ENCODE assay signal across 8 cellular contexts in the genomic region with DNA sequence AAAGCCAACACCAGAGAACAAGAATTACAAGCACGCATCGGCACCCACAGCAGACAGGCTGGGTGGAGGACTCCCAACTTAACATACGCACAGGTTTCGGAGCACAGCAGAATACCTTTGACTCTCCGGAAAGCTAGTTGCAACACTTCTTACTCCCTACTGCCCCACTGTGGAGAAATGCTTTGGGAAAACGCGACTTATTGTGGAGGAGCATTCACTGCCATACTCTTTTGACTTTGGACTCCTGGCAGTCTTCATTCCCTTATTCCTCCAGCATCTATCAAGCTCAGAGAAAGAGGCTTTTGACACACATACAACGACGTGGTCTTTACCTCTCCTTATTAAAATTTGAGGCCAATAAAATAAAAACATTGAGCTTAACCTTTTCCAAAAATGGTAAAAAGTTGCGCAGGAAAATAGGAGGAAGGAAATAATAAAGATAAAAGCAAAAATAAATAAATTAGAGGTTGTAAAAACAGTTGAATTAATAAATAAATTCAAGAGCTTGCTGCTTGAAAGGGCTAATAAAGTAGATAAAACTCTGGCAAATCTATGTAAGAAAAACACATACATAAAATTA. TPM values are rescaled to one million over a fixed set of nuclear protein-coding genes. Genes with fewer than 3 reads are reported as not detected.
DNase-seq lines count a peak whose midpoint lies in the region; ATAC-seq lines count a peak whose summit lies in the region.

No MANE protein-coding gene starts in this region.

- no peak overlapping the region for H2AK5ac ChIP-seq in trophoblast cell (ENCODE audit: low read length)

- no peak overlapping the region for H4K91ac ChIP-seq in trophoblast cell (ENCODE audit: low read depth, low read length)

- peaks cover 9% of the 10 kb centered on the region for H3K4me1 Mint-ChIP-seq in activated T-cell treated with anti-CD3 and anti-CD28 coated beads, Interleukin-2, amount 50 U/mL, for 72 hours (ENCODE audit: low read depth)

- no peak overlapping the region for H2BK120ac ChIP-seq in trophoblast cell (ENCODE audit: insufficient read depth, low read length, poor library complexity)

- no peaks in the 10 kb centered on the region for H3K9me3 Mint-ChIP-seq in activated T-cell treated with anti-CD3 and anti-CD28 coated beads, Interleukin-2, amount 50 U/mL, for 72 hours

- H3K18ac ChIP-seq in trophoblast cell (ENCODE audit: low read length): no peak overlapping the region

- H3K36me3 ChIP-seq in trophoblast cell (ENCODE audit: control insufficient read depth in 1 of 2, insufficient read depth in 2 of 2, low read length in 2 of 2): no peaks in the 10 kb centered on the region

- H3K27ac ChIP-seq in trophoblast cell (ENCODE audit: low read depth, low read length): no peak overlapping the region

- no peaks in the 10 kb centered on the region for H3K4me1 ChIP-seq in trophoblast cell (ENCODE audit: control insufficient read depth in 1 of 2, insufficient read depth in 2 of 2, low read length in 2 of 2)

- peak overlapping the region; percentile 34 to 39 for H3K4me3 Mint-ChIP-seq in activated T-cell treated with anti-CD3 and anti-CD28 coated beads, Interleukin-2, amount 50 U/mL, for 72 hours

- H2BK12ac ChIP-seq in trophoblast cell (ENCODE audit: low read length): no peak overlapping the region

- H3K14ac ChIP-seq in trophoblast cell (ENCODE audit: low read length): no peak overlapping the region

- no peak overlapping the region for H3K23ac ChIP-seq in trophoblast cell (ENCODE audit: low read length)

- no peak overlapping the region for H3K27ac Mint-ChIP-seq in activated T-cell treated with anti-CD3 and anti-CD28 coated beads, Interleukin-2, amount 50 U/mL, for 72 hours

- H4K8ac ChIP-seq in trophoblast cell (ENCODE audit: low read depth, low read length): no peak overlapping the region

- no peak overlapping the region for H4K12ac ChIP-seq in trophoblast cell (ENCODE audit: low read depth, low read length)

- peaks cover 36% of the 10 kb centered on the region for H3K27me3 Mint-ChIP-seq in activated T-cell treated with anti-CD3 and anti-CD28 coated beads, Interleukin-2, amount 50 U/mL, for 72 hours (ENCODE audit: low read depth)

- H2BK5ac ChIP-seq in trophoblast cell (ENCODE audit: low read depth, low read length, poor library complexity): no peak overlapping the region

- ATAC-seq in activated T-cell treated with anti-CD3 and anti-CD28 coated beads, Interleukin-2, amount 50 U/mL, for 72 hours (replicated peaks in 1 of 2): peak; percentile 21 to 67
- no peak for ATAC-seq in GM21717 (IDR thresholded peaks at IDR 0.05; ENCODE audit: unreplicated experiment)

- no peaks in the 10 kb centered on the region for H3K9me3 ChIP-seq in trophoblast cell (ENCODE audit: insufficient read depth, low read depth, low read length)

- DNase-seq in NCI-H2081 (lab: John Stamatoyannopoulos, UW) (peak; percentile 3), NCI-H2081 treated with DMSO at 0.1 percent for 48 hours (lab: John Stamatoyannopoulos, UW) (no peak), LHCN-M2 (ENCODE audit: low read depth) (peak; percentile 4), germinal center (ENCODE audit: low spot score) (peak; percentile 2), trophoblast cell (peak; percentile 61 to 85), NCI-H1436 treated with DMSO at 0.1 percent for 48 hours (lab: John Stamatoyannopoulos, UW) (no peak)
- peak; percentile 14 to 48 for DNase-seq in activated T-cell treated with anti-CD3 and anti-CD28 coated beads, Interleukin-2, amount 50 U/mL, for 72 hours

- no peak overlapping the region for H3K4ac ChIP-seq in trophoblast cell (ENCODE audit: low read depth, low read length)

- no peaks in the 10 kb centered on the region for H3K27me3 ChIP-seq in trophoblast cell (ENCODE audit: insufficient read depth, low read length)

- no CpG with 5 or more reads among the region's 10 CpGs for WGBS in trophoblast cell (ENCODE audit: extremely low coverage, insufficient coverage, insufficient read length)

- no peaks in the 10 kb centered on the region for H3K36me3 Mint-ChIP-seq in activated T-cell treated with anti-CD3 and anti-CD28 coated beads, Interleukin-2, amount 50 U/mL, for 72 hours (ENCODE audit: insufficient read depth in 2 of 2)

- H3K4me2 ChIP-seq in trophoblast cell (ENCODE audit: low read length): peak overlapping the region; percentile 54

- H2AFZ ChIP-seq in trophoblast cell (ENCODE audit: insufficient read depth, low read length, poor library complexity): no peak overlapping the region

- no peak overlapping the region for H3K4me3 ChIP-seq in trophoblast cell (ENCODE audit: low read depth, low read length)

- H3K79me1 ChIP-seq in trophoblast cell (ENCODE audit: low read length): no peaks in the 10 kb centered on the region

- H3K9ac ChIP-seq in trophoblast cell (ENCODE audit: low read length): no peak overlapping the region

- H3K79me2 ChIP-seq in trophoblast cell (ENCODE audit: control insufficient read depth, insufficient read depth, low read length, poor library complexity): no peaks in the 10 kb centered on the region

RNA-seq across cellular contexts. Expression of gene GPC3, which starts 41.4 kb away (rescaled TPM):
- not detected in 2 replicates for total RNA-seq in LHCN-M2 (2014; rRNA removed)
- not detected for polyA plus RNA-seq in LHCN-M2 (2012)
- under 1 TPM; 0.39 to 0.41 TPM for total RNA-seq in activated T-cell treated with anti-CD3 and anti-CD28 coated beads, Interleukin-2, amount 50 U/mL, for 72 hours
- polyA plus RNA-seq in trophoblast cell (2013): 28.0 and 29.3 TPM in 2 replicates

Comparison
In these comparisons a context has a peak if more than half of its experiments do, and no peak if none do; other contexts are left out.
1. DNase-seq: peak in NCI-H2081 (2 of 2), LHCN-M2 (single experiment), activated T-cell treated with anti-CD3 and anti-CD28 coated beads, Interleukin-2, amount 50 U/mL, for 72 hours (2 of 2), germinal center (single experiment) and trophoblast cell (2 of 2); none in NCI-H2081 treated with DMSO at 0.1 percent for 48 hours (single experiment) and NCI-H1436 treated with DMSO at 0.1 percent for 48 hours (single experiment).